In the genomic region with DNA sequence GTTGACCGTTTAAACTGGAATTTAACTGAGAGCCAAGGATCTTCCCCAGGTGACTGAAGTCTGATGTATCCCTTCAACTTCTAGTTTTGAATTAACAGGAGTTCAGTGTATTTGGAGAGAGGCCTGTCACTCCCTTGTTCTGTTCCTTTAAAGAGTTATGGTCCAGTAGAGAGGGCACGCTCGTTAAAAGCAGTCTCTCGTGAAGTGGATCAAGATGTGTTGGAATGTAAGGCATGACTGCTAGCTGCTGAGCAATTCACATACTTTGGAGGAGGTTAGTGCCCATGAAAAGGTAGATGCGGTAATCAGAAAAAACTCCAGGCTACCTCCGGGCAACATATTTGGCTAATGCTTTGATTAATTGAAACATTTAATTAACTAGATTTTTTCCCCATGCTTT, we compare ENCODE assay signal across 22 cellular contexts.
A peak's percentile ranks its signal among the peaks of the same experiment; 100 is the strongest.
DNase-seq lines count a peak whose midpoint lies in the region; ATAC-seq, FAIRE-seq and TF ChIP-seq lines count a peak whose summit lies in the region.
"Had no signal": no experiment of that assay in that cellular context is flagged by ENCODE, and none has a peak within 500 bp of the region (broad histone marks: within the 10 kb centered on the region; RNA-seq: fewer than 3 reads in every experiment).

No MANE protein-coding gene starts in this region.

- H3K9me3 ChIP-seq in mammary epithelial cell (replicated peaks; ENCODE audit: insufficient read depth, low read length) (peaks cover 6% of the 10 kb centered on the region), kidney (ENCODE audit: control insufficient read depth in 1 of 2, low read length in 2 of 2) (no peaks in the 10 kb centered on the region), upper lobe of right lung (no peaks in the 10 kb centered on the region), Peyer's patch (no peaks in the 10 kb centered on the region)
- H3K9me3 ChIP-seq: BE2C had no signal

- H2AFZ ChIP-seq in mammary epithelial cell (ENCODE audit: low read depth, low read length): no peak overlapping the region
- H2AFZ ChIP-seq: GM23338 had no signal

- H4K20me1 ChIP-seq in mammary epithelial cell (ENCODE audit: insufficient read depth, low read length): no peaks in the 10 kb centered on the region

- no peak for TF ChIP-seq POLR2A in Peyer's patch (IDR thresholded peaks at IDR 0.05)

- no peaks in the 10 kb centered on the region for H3K36me3 ChIP-seq in mammary epithelial cell (ENCODE audit: insufficient read depth, low read length)
- H3K36me3 ChIP-seq in kidney (ENCODE audit: control insufficient read depth in 1 of 2, insufficient read depth in 2 of 2, low read length in 2 of 2): no peaks in the 10 kb centered on the region
- no peaks in the 10 kb centered on the region for H3K36me3 ChIP-seq in upper lobe of right lung
- H3K36me3 ChIP-seq in Peyer's patch: no peaks in the 10 kb centered on the region
- H3K36me3 ChIP-seq: BE2C had no signal

- in situ Hi-C loops in T47D (cut with HindIII; ENCODE audit: low pct_unique_long_range_greater_than_20kb, low sequenced_read_pairs): no loop called here
- in situ Hi-C loops in mammary epithelial cell (cut with MboI; ENCODE audit: low sequenced_read_pairs in 2 of 2): no loop called here

- peaks cover under 1% of the 10 kb centered on the region for H3K36me3 Mint-ChIP-seq in mesothelial cell of epicardium
- no peaks in the 10 kb centered on the region for H3K36me3 Mint-ChIP-seq in stimulated activated naive B cell treated with anti-CD40 and anti-IgM and Interleukin-4, amounts not matched to agents 10 μg/mL and 1 μg/mL and 100 μg/mL, for 72 hours
- H3K36me3 Mint-ChIP-seq: CD4-positive, alpha-beta memory T cell had no signal

- H3K9ac ChIP-seq in mammary epithelial cell (ENCODE audit: insufficient read depth, low read length) (no peak overlapping the region), kidney (ENCODE audit: low read length in 2 of 2) (no peak overlapping the region)

- peak; percentile 52 for FAIRE-seq in kidney (lab: Jason Lieb, UNC)
- FAIRE-seq: GM12878 had no signal

- WGBS in mammary epithelial cell (ENCODE audit: low coverage, missing lambda C conversion rate): 24% methylated on average over 6 of the region's 6 CpGs

- TF ChIP-seq CTCF in mammary epithelial cell (conservative IDR thresholded peaks at IDR 0.05 in 1 of 2, IDR thresholded peaks at IDR 0.05 in 1 of 2; ENCODE audit: extremely low read depth in 1 of 2, insufficient read depth in 1 of 2, low read depth in 1 of 2, low read length in 2 of 2) (no peak), kidney (IDR thresholded peaks at IDR 0.05; ENCODE audit: borderline replicate concordance, extremely low read depth, insufficient read depth) (no peak), mesothelial cell of epicardium (IDR thresholded peaks at IDR 0.05; ENCODE audit: unreplicated experiment) (no peak), upper lobe of right lung (IDR thresholded peaks at IDR 0.05) (no peak), Peyer's patch (IDR thresholded peaks at IDR 0.05) (no peak)

- H3K27me3 ChIP-seq in mammary epithelial cell (ENCODE audit: insufficient read depth, low read length) (no peaks in the 10 kb centered on the region), upper lobe of right lung (no peaks in the 10 kb centered on the region), Peyer's patch (no peaks in the 10 kb centered on the region)
- H3K27me3 ChIP-seq: BE2C had no signal

- no peak overlapping the region for H3K4me2 ChIP-seq in mammary epithelial cell (ENCODE audit: insufficient read depth, low read depth, low read length)
- H3K4me2 ChIP-seq: GM23338 had no signal

- intact Hi-C loops in mammary epithelial cell (cut with micrococcal nuclease) (no loop called here), kidney (cut with DNase I) (no loop called here), upper lobe of right lung (cut with DNase I) (no loop called here)

- CTCF ChIA-PET in mammary epithelial cell (lab: Charles Lee; ENCODE audit: low non-redundant PET): no interaction called here

- H3K79me2 ChIP-seq in mammary epithelial cell (ENCODE audit: insufficient read depth, low read length): no peaks in the 10 kb centered on the region

- no peaks in the 10 kb centered on the region for H3K27me3 Mint-ChIP-seq in mesothelial cell of epicardium (ENCODE audit: low read depth)
- H3K27me3 Mint-ChIP-seq in stimulated activated naive B cell treated with anti-CD40 and anti-IgM and Interleukin-4, amounts not matched to agents 10 μg/mL and 1 μg/mL and 100 μg/mL, for 72 hours: peaks cover 12 to 15% of the 10 kb centered on the region in 2 donors

- no TSS peak for BruUV-seq in mammary epithelial cell (replicated peaks; lab: Mats Ljungman, UMichigan)

- dilution Hi-C loops in mammary epithelial cell (cut with HindIII; ENCODE audit: low sequenced_read_pairs): loop anchor here (5.0 kb wide), 1 partner anchor 105 kb away; no protein-coding TSS in a partner anchor

- H3K9me3 Mint-ChIP-seq in mesothelial cell of epicardium: peaks cover 10% of the 10 kb centered on the region
- no peaks in the 10 kb centered on the region for H3K9me3 Mint-ChIP-seq in stimulated activated naive B cell treated with anti-CD40 and anti-IgM and Interleukin-4, amounts not matched to agents 10 μg/mL and 1 μg/mL and 100 μg/mL, for 72 hours
- H3K9me3 Mint-ChIP-seq: CD4-positive, alpha-beta memory T cell; GM23338 had no signal

- H3K4me3 Mint-ChIP-seq in mesothelial cell of epicardium: no peak overlapping the region
- H3K4me3 Mint-ChIP-seq in stimulated activated naive B cell treated with anti-CD40 and anti-IgM and Interleukin-4, amounts not matched to agents 10 μg/mL and 1 μg/mL and 100 μg/mL, for 72 hours: no peak overlapping the region
- H3K4me3 Mint-ChIP-seq: CD4-positive, alpha-beta memory T cell; GM23338 had no signal

- no peak overlapping the region for H3K4me3 ChIP-seq in mammary epithelial cell (replicated peaks in 1 of 3; ENCODE audit: insufficient read depth in 1 of 3, low read depth in 2 of 3, low read length in 3 of 3)
- no peak overlapping the region for H3K4me3 ChIP-seq in kidney (ENCODE audit: low read length in 2 of 2)
- no peak overlapping the region for H3K4me3 ChIP-seq in upper lobe of right lung
- H3K4me3 ChIP-seq in Peyer's patch: no peak overlapping the region
- H3K4me3 ChIP-seq: GM12878, GM23338 had no signal

- ATAC-seq in upper lobe of right lung: peak; percentile 84
- no peak for ATAC-seq in stimulated activated naive B cell treated with anti-CD40 and anti-IgM and Interleukin-4, amounts not matched to agents 10 μg/mL and 1 μg/mL and 100 μg/mL, for 72 hours (replicated peaks)
- ATAC-seq: GM12878, GM23338 had no signal

- peak overlapping the region; percentile 89 for H3K27ac Mint-ChIP-seq in mesothelial cell of epicardium
- H3K27ac Mint-ChIP-seq in stimulated activated naive B cell treated with anti-CD40 and anti-IgM and Interleukin-4, amounts not matched to agents 10 μg/mL and 1 μg/mL and 100 μg/mL, for 72 hours: no peak overlapping the region
- H3K27ac Mint-ChIP-seq: CD4-positive, alpha-beta memory T cell; GM23338 had no signal

- H3K27ac ChIP-seq in mammary epithelial cell (ENCODE audit: insufficient read depth, low read depth, low read length): no peak overlapping the region
- peak overlapping the region in 1 of 2 donors; percentile 69 for H3K27ac ChIP-seq in kidney (ENCODE audit: low read depth in 2 of 2, low read length in 2 of 2)
- no peak overlapping the region for H3K27ac ChIP-seq in upper lobe of right lung
- H3K27ac ChIP-seq in Peyer's patch: no peak overlapping the region
- H3K27ac ChIP-seq: 22Rv1 had no signal

- peaks cover 59% of the 10 kb centered on the region for H3K4me1 Mint-ChIP-seq in mesothelial cell of epicardium
- no peaks in the 10 kb centered on the region for H3K4me1 Mint-ChIP-seq in stimulated activated naive B cell treated with anti-CD40 and anti-IgM and Interleukin-4, amounts not matched to agents 10 μg/mL and 1 μg/mL and 100 μg/mL, for 72 hours
- H3K4me1 Mint-ChIP-seq: CD4-positive, alpha-beta memory T cell had no signal

- peaks cover 7% of the 10 kb centered on the region for H3K4me1 ChIP-seq in mammary epithelial cell (ENCODE audit: insufficient read depth, low read length)
- H3K4me1 ChIP-seq in kidney (ENCODE audit: control insufficient read depth in 1 of 2, insufficient read depth in 1 of 2, low read depth in 1 of 2, low read length in 2 of 2): peaks cover 0 to 7% of the 10 kb centered on the region in 2 donors
- H3K4me1 ChIP-seq in upper lobe of right lung: no peaks in the 10 kb centered on the region
- H3K4me1 ChIP-seq in Peyer's patch: no peaks in the 10 kb centered on the region
- H3K4me1 ChIP-seq: BE2C had no signal

- DNase-seq in T47D (ENCODE audit: low read depth in 1 of 2, low spot score in 1 of 2) (peak; percentile 49 to 66), mammary epithelial cell (no peak), kidney (no peak), mesothelial cell of epicardium (ENCODE audit: low spot score in 2 of 2, unreplicated experiment in 2 of 2) (no peak), upper lobe of right lung (no peak), NCI-H774 (lab: John Stamatoyannopoulos, UW) (no peak), Peyer's patch (no peak)
- no peak for DNase-seq in stimulated activated naive B cell treated with anti-CD40 and anti-IgM and Interleukin-4, amounts not matched to agents 10 μg/mL and 1 μg/mL and 100 μg/mL, for 72 hours
- DNase-seq: BE2C; CD4-positive, alpha-beta memory T cell; DND-41; GDM1; KBM-7; NCI-H1048; NCI-H1436 treated with DMSO at 0.1 percent for 48 hours; NCI-H2081; NCI-H2227 treated with DMSO at 0.1 percent for 48 hours; NCI-H524; SIG-M5 had no signal

Comparison
In these comparisons a context has a peak if more than half of its experiments do, and no peak if none do; other contexts are left out.
1. DNase-seq: peak in T47D (2 of 2); none in mammary epithelial cell (single experiment), kidney (single experiment), mesothelial cell of epicardium (0 of 2), upper lobe of right lung (single experiment), NCI-H774 (single experiment), stimulated activated naive B cell treated with anti-CD40 and anti-IgM and Interleukin-4, amounts not matched to agents 10 μg/mL and 1 μg/mL and 100 μg/mL, for 72 hours (single experiment) and Peyer's patch (0 of 3).